1 cellular context compared by ENCODE assay signal in the genomic region with DNA sequence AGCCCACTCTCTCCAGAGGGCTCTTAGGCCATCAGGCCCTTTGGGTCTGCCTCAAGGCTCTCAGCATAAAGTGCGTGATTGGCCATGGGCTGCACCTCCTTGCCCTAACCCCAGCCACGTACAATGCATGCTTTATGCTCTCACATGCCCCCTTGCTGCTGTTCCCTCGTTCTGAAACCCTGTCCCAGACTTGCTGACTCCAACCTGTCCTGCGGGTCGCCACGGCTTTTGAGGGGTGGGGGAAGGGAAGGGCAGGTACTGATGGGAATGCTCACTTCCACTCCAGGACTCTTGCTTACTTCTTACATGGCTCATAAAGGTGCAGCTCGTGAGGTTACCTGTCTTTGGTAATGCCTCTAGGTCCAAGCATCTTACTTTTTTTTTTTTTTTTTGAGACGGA.
TF ChIP-seq lines count a peak whose summit lies in the region.

No MANE protein-coding gene starts in this region.

TF ChIP-seq in WTC11, 78 proteins besides CTCF, POLR2A, EP300 and RAD21 (continued from another document):
- TF ChIP-seq, protein P1, sequence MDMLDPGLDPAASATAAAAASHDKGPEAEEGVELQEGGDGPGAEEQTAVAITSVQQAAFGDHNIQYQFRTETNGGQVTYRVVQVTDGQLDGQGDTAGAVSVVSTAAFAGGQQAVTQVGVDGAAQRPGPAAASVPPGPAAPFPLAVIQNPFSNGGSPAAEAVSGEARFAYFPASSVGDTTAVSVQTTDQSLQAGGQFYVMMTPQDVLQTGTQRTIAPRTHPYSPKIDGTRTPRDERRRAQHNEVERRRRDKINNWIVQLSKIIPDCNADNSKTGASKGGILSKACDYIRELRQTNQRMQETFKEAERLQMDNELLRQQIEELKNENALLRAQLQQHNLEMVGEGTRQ (CRISPR knock-in tag; IDR thresholded peaks at IDR 0.05) = 0 out of 2 replicates have a peak, but pooled peaks have one; percentile 23
- TF ChIP-seq RORB (CRISPR knock-in tag; IDR thresholded peaks at IDR 0.05) (no peak), CREB1 (CRISPR knock-in tag; IDR thresholded peaks at IDR 0.05) (no peak)
- TF ChIP-seq, protein P2, sequence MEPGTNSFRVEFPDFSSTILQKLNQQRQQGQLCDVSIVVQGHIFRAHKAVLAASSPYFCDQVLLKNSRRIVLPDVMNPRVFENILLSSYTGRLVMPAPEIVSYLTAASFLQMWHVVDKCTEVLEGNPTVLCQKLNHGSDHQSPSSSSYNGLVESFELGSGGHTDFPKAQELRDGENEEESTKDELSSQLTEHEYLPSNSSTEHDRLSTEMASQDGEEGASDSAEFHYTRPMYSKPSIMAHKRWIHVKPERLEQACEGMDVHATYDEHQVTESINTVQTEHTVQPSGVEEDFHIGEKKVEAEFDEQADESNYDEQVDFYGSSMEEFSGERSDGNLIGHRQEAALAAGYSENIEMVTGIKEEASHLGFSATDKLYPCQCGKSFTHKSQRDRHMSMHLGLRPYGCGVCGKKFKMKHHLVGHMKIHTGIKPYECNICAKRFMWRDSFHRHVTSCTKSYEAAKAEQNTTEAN (CRISPR knock-in tag; IDR thresholded peaks at IDR 0.05) = no peak
